In the genomic region with DNA sequence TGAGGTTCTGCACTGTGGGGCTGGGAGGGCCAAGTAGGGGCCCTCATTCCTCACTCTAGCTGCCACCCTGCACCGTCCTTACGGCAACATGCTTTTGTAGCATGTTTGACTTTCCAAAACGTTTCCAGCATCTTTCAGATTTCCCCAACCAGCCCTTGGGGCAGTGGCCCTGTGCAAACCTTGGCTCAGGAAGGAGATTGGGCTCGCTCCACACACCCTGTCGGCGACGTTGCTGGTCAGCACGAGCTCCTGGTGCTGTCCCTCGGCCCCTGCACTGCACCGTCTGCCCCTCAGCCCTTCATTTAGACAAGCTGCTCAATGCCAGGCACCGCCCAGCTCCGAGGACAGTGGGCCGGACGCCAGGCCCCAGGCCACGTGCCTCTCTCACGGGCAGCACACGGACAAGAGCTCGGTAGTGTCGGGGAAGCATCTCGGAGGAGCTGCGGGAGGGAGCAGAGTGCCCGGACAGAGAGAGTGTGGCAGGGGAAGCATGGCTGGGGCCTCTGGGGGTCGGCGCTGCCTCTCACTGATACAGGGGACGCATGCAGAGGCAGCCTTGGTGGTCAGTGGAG, we compare ENCODE assay signal across 1 cellular context.
A peak's percentile ranks its signal among the peaks of the same experiment; 100 is the strongest.
TF ChIP-seq lines count a peak whose summit lies in the region.

No MANE protein-coding gene starts in this region.

TF ChIP-seq in K562, 482 proteins besides CTCF, POLR2A, EP300 and RAD21:
- no peak for TF ChIP-seq SMAD1 (IDR thresholded peaks at IDR 0.05; ENCODE audit: low read depth, low read length, partially characterized antibody)
- TF ChIP-seq, protein P1, sequence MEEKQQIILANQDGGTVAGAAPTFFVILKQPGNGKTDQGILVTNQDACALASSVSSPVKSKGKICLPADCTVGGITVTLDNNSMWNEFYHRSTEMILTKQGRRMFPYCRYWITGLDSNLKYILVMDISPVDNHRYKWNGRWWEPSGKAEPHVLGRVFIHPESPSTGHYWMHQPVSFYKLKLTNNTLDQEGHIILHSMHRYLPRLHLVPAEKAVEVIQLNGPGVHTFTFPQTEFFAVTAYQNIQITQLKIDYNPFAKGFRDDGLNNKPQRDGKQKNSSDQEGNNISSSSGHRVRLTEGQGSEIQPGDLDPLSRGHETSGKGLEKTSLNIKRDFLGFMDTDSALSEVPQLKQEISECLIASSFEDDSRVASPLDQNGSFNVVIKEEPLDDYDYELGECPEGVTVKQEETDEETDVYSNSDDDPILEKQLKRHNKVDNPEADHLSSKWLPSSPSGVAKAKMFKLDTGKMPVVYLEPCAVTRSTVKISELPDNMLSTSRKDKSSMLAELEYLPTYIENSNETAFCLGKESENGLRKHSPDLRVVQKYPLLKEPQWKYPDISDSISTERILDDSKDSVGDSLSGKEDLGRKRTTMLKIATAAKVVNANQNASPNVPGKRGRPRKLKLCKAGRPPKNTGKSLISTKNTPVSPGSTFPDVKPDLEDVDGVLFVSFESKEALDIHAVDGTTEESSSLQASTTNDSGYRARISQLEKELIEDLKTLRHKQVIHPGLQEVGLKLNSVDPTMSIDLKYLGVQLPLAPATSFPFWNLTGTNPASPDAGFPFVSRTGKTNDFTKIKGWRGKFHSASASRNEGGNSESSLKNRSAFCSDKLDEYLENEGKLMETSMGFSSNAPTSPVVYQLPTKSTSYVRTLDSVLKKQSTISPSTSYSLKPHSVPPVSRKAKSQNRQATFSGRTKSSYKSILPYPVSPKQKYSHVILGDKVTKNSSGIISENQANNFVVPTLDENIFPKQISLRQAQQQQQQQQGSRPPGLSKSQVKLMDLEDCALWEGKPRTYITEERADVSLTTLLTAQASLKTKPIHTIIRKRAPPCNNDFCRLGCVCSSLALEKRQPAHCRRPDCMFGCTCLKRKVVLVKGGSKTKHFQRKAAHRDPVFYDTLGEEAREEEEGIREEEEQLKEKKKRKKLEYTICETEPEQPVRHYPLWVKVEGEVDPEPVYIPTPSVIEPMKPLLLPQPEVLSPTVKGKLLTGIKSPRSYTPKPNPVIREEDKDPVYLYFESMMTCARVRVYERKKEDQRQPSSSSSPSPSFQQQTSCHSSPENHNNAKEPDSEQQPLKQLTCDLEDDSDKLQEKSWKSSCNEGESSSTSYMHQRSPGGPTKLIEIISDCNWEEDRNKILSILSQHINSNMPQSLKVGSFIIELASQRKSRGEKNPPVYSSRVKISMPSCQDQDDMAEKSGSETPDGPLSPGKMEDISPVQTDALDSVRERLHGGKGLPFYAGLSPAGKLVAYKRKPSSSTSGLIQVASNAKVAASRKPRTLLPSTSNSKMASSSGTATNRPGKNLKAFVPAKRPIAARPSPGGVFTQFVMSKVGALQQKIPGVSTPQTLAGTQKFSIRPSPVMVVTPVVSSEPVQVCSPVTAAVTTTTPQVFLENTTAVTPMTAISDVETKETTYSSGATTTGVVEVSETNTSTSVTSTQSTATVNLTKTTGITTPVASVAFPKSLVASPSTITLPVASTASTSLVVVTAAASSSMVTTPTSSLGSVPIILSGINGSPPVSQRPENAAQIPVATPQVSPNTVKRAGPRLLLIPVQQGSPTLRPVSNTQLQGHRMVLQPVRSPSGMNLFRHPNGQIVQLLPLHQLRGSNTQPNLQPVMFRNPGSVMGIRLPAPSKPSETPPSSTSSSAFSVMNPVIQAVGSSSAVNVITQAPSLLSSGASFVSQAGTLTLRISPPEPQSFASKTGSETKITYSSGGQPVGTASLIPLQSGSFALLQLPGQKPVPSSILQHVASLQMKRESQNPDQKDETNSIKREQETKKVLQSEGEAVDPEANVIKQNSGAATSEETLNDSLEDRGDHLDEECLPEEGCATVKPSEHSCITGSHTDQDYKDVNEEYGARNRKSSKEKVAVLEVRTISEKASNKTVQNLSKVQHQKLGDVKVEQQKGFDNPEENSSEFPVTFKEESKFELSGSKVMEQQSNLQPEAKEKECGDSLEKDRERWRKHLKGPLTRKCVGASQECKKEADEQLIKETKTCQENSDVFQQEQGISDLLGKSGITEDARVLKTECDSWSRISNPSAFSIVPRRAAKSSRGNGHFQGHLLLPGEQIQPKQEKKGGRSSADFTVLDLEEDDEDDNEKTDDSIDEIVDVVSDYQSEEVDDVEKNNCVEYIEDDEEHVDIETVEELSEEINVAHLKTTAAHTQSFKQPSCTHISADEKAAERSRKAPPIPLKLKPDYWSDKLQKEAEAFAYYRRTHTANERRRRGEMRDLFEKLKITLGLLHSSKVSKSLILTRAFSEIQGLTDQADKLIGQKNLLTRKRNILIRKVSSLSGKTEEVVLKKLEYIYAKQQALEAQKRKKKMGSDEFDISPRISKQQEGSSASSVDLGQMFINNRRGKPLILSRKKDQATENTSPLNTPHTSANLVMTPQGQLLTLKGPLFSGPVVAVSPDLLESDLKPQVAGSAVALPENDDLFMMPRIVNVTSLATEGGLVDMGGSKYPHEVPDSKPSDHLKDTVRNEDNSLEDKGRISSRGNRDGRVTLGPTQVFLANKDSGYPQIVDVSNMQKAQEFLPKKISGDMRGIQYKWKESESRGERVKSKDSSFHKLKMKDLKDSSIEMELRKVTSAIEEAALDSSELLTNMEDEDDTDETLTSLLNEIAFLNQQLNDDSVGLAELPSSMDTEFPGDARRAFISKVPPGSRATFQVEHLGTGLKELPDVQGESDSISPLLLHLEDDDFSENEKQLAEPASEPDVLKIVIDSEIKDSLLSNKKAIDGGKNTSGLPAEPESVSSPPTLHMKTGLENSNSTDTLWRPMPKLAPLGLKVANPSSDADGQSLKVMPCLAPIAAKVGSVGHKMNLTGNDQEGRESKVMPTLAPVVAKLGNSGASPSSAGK (IDR thresholded peaks at IDR 0.05), result peak; percentile 27; the same call in 1 of the 2 replicates
